ENCODE assay signal across 8 cellular contexts in the genomic region with DNA sequence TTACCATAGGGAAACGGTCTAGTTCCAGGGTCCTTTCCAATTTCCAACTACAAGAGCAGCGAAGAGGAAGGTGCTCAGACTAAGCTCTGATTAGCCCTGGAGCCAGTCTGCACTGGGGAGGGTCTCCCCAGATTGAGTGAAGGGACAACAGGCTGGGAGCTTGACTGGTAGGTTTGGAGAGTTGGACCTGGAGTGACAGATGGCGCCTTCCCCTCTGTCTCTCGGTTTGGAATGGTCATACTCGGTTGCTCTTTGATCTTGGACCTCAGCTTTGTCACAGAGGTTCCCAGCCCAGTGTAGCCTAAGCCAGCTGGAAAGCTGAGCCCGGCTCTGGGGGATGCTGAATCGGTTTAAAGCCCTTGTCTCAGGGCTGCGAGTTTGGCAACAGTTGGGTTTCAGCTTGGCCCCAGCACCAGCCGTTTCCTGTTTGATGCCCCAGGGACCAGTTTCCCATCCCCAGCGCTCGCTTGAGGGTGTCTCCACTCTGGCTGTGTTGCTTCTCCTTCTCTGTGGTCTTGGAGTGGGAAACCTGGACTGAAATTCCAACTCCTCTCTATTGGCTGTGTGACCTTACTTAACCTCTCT. TPM values are rescaled to one million over a fixed set of nuclear protein-coding genes. Genes with fewer than 3 reads are reported as not detected.
A peak's percentile ranks its signal among the peaks of the same experiment; 100 is the strongest.
DNase-seq lines count a peak whose midpoint lies in the region; ATAC-seq and TF ChIP-seq lines count a peak whose summit lies in the region.

No MANE protein-coding gene starts in this region.

- H3K4me2 ChIP-seq in neural cell (ENCODE audit: low read length): peak overlapping the region; percentile 91

- no peaks in the 10 kb centered on the region for H3K9me2 ChIP-seq in neural cell (ENCODE audit: insufficient read depth, low read length)

- CTCF ChIA-PET in activated B cell treated with CpG ODN at 0.5 μM for 24 hours (lab: Charles Lee): interaction anchor here (1.0 to 3.5 kb wide), 4 partner anchors 52 to 84 kb away, joined by 3 to 33 read pairs (median 5); no protein-coding TSS in a partner anchor

- intact Hi-C loops in activated B cell treated with CpG ODN at 0.5 μM for 24 hours (cut with micrococcal nuclease): loop anchor here (1.0 to 5.0 kb wide), 6 partner anchors 10 to 1706 kb away; a partner anchor contains a TSS

- no peaks in the 10 kb centered on the region for H3K36me3 ChIP-seq in neural cell (ENCODE audit: insufficient read depth, low read length)

- H3K9ac ChIP-seq in neural cell (ENCODE audit: low read length): peak overlapping the region; percentile 77

- no peak overlapping the region for H3K27ac ChIP-seq in neural cell (ENCODE audit: low read length)

- TF ChIP-seq CTCF in activated B cell treated with CpG ODN at 0.5 μM for 24 hours (IDR thresholded peaks at IDR 0.05): no peak
- no peak for TF ChIP-seq CTCF in neural cell (IDR thresholded peaks at IDR 0.05; ENCODE audit: poor library complexity, severe bottlenecking)

- POLR2A ChIA-PET in activated B cell treated with CpG ODN at 0.5 μM for 24 hours (lab: Charles Lee): interaction anchor here (0.6 to 3.0 kb wide), 18 partner anchors 10 to 97 kb away, joined by 3 to 28 read pairs (median 9); a partner anchor contains a TSS

- no peaks in the 10 kb centered on the region for H3K27me3 Mint-ChIP-seq in activated B cell treated with CpG ODN at 0.5 μM for 24 hours

- H3K27ac Mint-ChIP-seq in activated B cell treated with CpG ODN at 0.5 μM for 24 hours: peak overlapping the region; percentile 94

- DNase-seq in D341Med (ENCODE audit: low spot score) (peak; percentile 83), HuH-7.5 (ENCODE audit: low spot score) (peak; percentile 72), activated B cell treated with CpG ODN at 0.5 μM for 24 hours (peak; percentile 35), fibroblast of peridontal ligament (ENCODE audit: extremely low read depth) (peak; percentile 43), SK-N-DZ (ENCODE audit: low spot score) (no peak), dedifferentiated amniotic fluid mesenchymal stem cell (ENCODE audit: extremely low spot score) (no peak), LoVo (ENCODE audit: low spot score) (no peak)

- peaks cover 12% of the 10 kb centered on the region for H3K36me3 Mint-ChIP-seq in activated B cell treated with CpG ODN at 0.5 μM for 24 hours (ENCODE audit: low read depth)

- no peaks in the 10 kb centered on the region for H4K20me1 ChIP-seq in neural cell (ENCODE audit: insufficient read depth)

- no peak for TF ChIP-seq EP300 in neural cell (conservative IDR thresholded peaks at IDR 0.05; ENCODE audit: poor library complexity, severe bottlenecking)

- H3K9me3 ChIP-seq in neural cell (ENCODE audit: low read length): no peaks in the 10 kb centered on the region

- no peak overlapping the region for H2AFZ ChIP-seq in neural cell (ENCODE audit: low read depth, low read length)

- H3K27me3 ChIP-seq in neural cell (ENCODE audit: insufficient read depth, low read depth, low read length): no peaks in the 10 kb centered on the region

- H3K4me3 ChIP-seq in neural cell (ENCODE audit: low read length): peak overlapping the region; percentile 90

- no peak for ATAC-seq in activated B cell treated with CpG ODN at 0.5 μM for 24 hours (ENCODE audit: low read depth)

- H3K9me3 Mint-ChIP-seq in activated B cell treated with CpG ODN at 0.5 μM for 24 hours: no peaks in the 10 kb centered on the region

- H3F3A ChIP-seq in neural cell (ENCODE audit: insufficient read depth, low read length, poor library complexity, severe bottlenecking): no peaks in the 10 kb centered on the region

- peaks cover 68% of the 10 kb centered on the region for H3K4me1 Mint-ChIP-seq in activated B cell treated with CpG ODN at 0.5 μM for 24 hours

- no peak for TF ChIP-seq RAD21 in neural cell (conservative IDR thresholded peaks at IDR 0.05)

- H3K4me3 Mint-ChIP-seq in activated B cell treated with CpG ODN at 0.5 μM for 24 hours: peak overlapping the region; percentile 93

- H3K79me2 ChIP-seq in neural cell (replicated peaks; ENCODE audit: insufficient read depth, low read length): peaks cover 52% of the 10 kb centered on the region

TF ChIP-seq in neural cell, 6 proteins besides CTCF, POLR2A, EP300 and RAD21:
- TF ChIP-seq EZH2 (IDR thresholded peaks at IDR 0.05; ENCODE audit: borderline replicate concordance, insufficient read depth, low read length, poor library complexity, severe bottlenecking): no peak
- TF ChIP-seq, protein P1, sequence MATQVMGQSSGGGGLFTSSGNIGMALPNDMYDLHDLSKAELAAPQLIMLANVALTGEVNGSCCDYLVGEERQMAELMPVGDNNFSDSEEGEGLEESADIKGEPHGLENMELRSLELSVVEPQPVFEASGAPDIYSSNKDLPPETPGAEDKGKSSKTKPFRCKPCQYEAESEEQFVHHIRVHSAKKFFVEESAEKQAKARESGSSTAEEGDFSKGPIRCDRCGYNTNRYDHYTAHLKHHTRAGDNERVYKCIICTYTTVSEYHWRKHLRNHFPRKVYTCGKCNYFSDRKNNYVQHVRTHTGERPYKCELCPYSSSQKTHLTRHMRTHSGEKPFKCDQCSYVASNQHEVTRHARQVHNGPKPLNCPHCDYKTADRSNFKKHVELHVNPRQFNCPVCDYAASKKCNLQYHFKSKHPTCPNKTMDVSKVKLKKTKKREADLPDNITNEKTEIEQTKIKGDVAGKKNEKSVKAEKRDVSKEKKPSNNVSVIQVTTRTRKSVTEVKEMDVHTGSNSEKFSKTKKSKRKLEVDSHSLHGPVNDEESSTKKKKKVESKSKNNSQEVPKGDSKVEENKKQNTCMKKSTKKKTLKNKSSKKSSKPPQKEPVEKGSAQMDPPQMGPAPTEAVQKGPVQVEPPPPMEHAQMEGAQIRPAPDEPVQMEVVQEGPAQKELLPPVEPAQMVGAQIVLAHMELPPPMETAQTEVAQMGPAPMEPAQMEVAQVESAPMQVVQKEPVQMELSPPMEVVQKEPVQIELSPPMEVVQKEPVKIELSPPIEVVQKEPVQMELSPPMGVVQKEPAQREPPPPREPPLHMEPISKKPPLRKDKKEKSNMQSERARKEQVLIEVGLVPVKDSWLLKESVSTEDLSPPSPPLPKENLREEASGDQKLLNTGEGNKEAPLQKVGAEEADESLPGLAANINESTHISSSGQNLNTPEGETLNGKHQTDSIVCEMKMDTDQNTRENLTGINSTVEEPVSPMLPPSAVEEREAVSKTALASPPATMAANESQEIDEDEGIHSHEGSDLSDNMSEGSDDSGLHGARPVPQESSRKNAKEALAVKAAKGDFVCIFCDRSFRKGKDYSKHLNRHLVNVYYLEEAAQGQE (IDR thresholded peaks at IDR 0.05; ENCODE audit: borderline replicate concordance): no peak
- TF ChIP-seq TAF1 (IDR thresholded peaks at IDR 0.05; ENCODE audit: low read depth): no peak
- no peak for TF ChIP-seq SMC3 (conservative IDR thresholded peaks at IDR 0.05; ENCODE audit: poor library complexity)
- TF ChIP-seq POLR2AphosphoS5 (IDR thresholded peaks at IDR 0.05): no peak
- TF ChIP-seq MXI1 (conservative IDR thresholded peaks at IDR 0.05; ENCODE audit: poor library complexity, severe bottlenecking): no peak

RNA-seq across cellular contexts. Expression of a gene that starts 53.1 kb away (rescaled TPM):
- 16.8 and 18.6 TPM in 2 replicates for total RNA-seq in activated B cell treated with CpG ODN at 0.5 μM for 24 hours
- polyA plus RNA-seq in neural cell: 3.0 and 7.2 TPM in 2 replicates
- 20.2 and 26.0 TPM in 2 replicates for polyA minus RNA-seq in neural cell
- 2.1 and 4.1 TPM in 2 replicates for polyA plus RNA-seq in SK-N-DZ (2014; cell fraction: cytosol; rRNA removed)
- 2.1 and 3.3 TPM in 2 replicates for polyA plus RNA-seq in SK-N-DZ (2014; cell fraction: nucleus; rRNA removed)

Comparison
In these comparisons a context has a peak if more than half of its experiments do, and no peak if none do; other contexts are left out.
1. DNase-seq: peak in D341Med (single experiment), HuH-7.5 (single experiment), activated B cell treated with CpG ODN at 0.5 μM for 24 hours (single experiment) and fibroblast of peridontal ligament (single experiment); none in SK-N-DZ (single experiment), dedifferentiated amniotic fluid mesenchymal stem cell (single experiment) and LoVo (single experiment).